22 cellular contexts compared by ENCODE assay signal in the genomic region with DNA sequence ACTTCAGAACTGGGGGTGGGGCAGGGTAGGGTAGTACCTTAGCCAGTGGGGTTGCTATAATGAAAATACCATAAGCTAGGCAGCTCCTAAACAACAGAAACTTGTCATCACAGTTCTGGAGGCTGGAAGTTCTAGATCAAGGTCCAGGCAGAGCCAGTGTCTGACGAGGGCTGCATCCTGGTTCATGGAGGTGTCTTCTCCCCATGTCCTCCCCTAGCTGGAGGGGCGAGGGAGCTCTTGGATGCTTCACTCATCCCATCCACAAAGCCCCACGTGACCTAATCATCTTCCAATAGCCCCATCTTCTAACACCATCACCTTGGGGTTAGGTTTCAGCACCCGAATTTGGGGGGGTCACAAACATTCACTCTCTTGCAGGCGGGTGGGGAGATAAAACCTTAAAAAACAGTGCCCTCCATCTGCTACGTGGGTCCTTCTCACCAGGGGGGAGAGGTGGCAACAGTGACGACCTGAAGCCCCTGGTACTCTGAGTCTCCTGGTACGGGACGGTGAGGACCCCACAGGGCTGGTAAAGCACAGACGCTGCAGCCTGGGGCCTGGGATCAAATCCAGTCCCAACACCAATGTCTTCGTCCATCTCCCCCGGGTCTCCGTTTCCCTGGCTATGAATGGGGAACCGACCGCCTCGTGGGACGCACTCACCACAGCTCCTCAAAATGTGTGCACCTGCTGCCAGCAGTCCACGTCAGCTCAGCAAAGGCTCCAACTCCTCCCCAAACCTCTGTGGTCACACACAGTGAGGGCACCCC.
"Had no signal": no experiment of that assay in that cellular context is flagged by ENCODE, and none has a peak within 500 bp of the region (broad histone marks: within the 10 kb centered on the region; RNA-seq: fewer than 3 reads in every experiment).

No MANE protein-coding gene starts in this region.

- H3K27me3 Mint-ChIP-seq: activated CD4-positive, alpha-beta memory T cell treated with anti-CD3 and anti-CD28 coated beads for 36 hours; stimulated activated naive CD8-positive, alpha-beta T cell treated with anti-CD3 and anti-CD28 coated beads, Interleukin-15, Interleukin-2, amounts not matched to agents 100 ng/mL and 50 ng/mL, for 24 hours had no signal

- H3K4me3 Mint-ChIP-seq: activated CD4-positive, alpha-beta memory T cell treated with anti-CD3 and anti-CD28 coated beads for 36 hours; activated naive CD8-positive, alpha-beta T cell treated with anti-CD3 and anti-CD28 coated beads, Interleukin-2, amount 10 ng/mL, durations not matched to agents 7 days and 5 days; activated T-helper 1 cell treated with anti-CD3 and anti-CD28 coated beads, Interleukin-12 subunit alpha, Interleukin-12 subunit beta, Interleukin-2, Interleukin-4 antibody, amounts not matched to agents 30 ng/mL and 10 ng/mL and 1 ng/mL, durations not matched to agents 14 hours and 24 hours and 36 hours; immature natural killer cell; nephron progenitor cell; stimulated activated naive CD8-positive, alpha-beta T cell treated with anti-CD3 and anti-CD28 coated beads, Interleukin-15, Interleukin-2, amounts not matched to agents 100 ng/mL and 50 ng/mL, for 24 hours; T-helper 2 cell treated with Interferon-gamma antibody and Interleukin-4, amounts not matched to agents 5 μg/mL and 100 μg/mL, for 36 hours had no signal

- H3K27ac ChIP-seq: brain microvascular endothelial cell, esophagus muscularis mucosa, lower lobe of right lung, prostate gland, right atrium auricular region, testis, upper lobe of right lung had no signal

- ATAC-seq: lower lobe of right lung, upper lobe of right lung had no signal

- H3K4me1 ChIP-seq: esophagus muscularis mucosa, lower lobe of right lung, prostate gland, right atrium auricular region, testis, upper lobe of right lung had no signal

- H3K9me3 Mint-ChIP-seq: activated CD4-positive, alpha-beta memory T cell treated with anti-CD3 and anti-CD28 coated beads for 36 hours; activated naive CD8-positive, alpha-beta T cell treated with anti-CD3 and anti-CD28 coated beads, Interleukin-2, amount 10 ng/mL, durations not matched to agents 7 days and 5 days; activated T-helper 1 cell treated with anti-CD3 and anti-CD28 coated beads, Interleukin-12 subunit alpha, Interleukin-12 subunit beta, Interleukin-2, Interleukin-4 antibody, amounts not matched to agents 30 ng/mL and 10 ng/mL and 1 ng/mL, durations not matched to agents 14 hours and 24 hours and 36 hours; immature natural killer cell; stimulated activated naive CD8-positive, alpha-beta T cell treated with anti-CD3 and anti-CD28 coated beads, Interleukin-15, Interleukin-2, amounts not matched to agents 100 ng/mL and 50 ng/mL, for 24 hours; T-helper 2 cell treated with Interferon-gamma antibody and Interleukin-4, amounts not matched to agents 5 μg/mL and 100 μg/mL, for 36 hours had no signal

- H3K4me1 Mint-ChIP-seq: activated naive CD8-positive, alpha-beta T cell treated with anti-CD3 and anti-CD28 coated beads, Interleukin-2, amount 10 ng/mL, durations not matched to agents 7 days and 5 days had no signal

- H3K36me3 ChIP-seq: brain microvascular endothelial cell, esophagus muscularis mucosa, heart right ventricle, lower lobe of right lung, prostate gland, right atrium auricular region, upper lobe of right lung had no signal

- H3K27me3 ChIP-seq: brain microvascular endothelial cell, esophagus muscularis mucosa, heart right ventricle, right atrium auricular region, testis, upper lobe of right lung had no signal

- DNase-seq: activated CD4-positive, alpha-beta memory T cell treated with anti-CD3 and anti-CD28 coated beads for 36 hours; activated CD4-positive, alpha-beta T cell treated with anti-CD3 and anti-CD28 coated beads for 4 hours; activated naive CD4-positive, alpha-beta T cell; activated naive CD8-positive, alpha-beta T cell treated with anti-CD3 and anti-CD28 coated beads, Interleukin-2, amount 10 ng/mL, durations not matched to agents 7 days and 5 days; activated T-cell treated with anti-CD3 and anti-CD28 coated beads for 4 hours; brain microvascular endothelial cell; effector memory CD4-positive, alpha-beta T cell; heart right ventricle; immature natural killer cell; lower lobe of right lung; nephron progenitor cell; testis; upper lobe of right lung had no signal

- H3K9me3 ChIP-seq: esophagus muscularis mucosa, lower lobe of right lung, prostate gland, right atrium auricular region, testis, upper lobe of right lung had no signal

- H3K27ac Mint-ChIP-seq: activated CD4-positive, alpha-beta memory T cell treated with anti-CD3 and anti-CD28 coated beads for 36 hours; activated naive CD8-positive, alpha-beta T cell treated with anti-CD3 and anti-CD28 coated beads, Interleukin-2, amount 10 ng/mL, durations not matched to agents 7 days and 5 days; activated T-helper 1 cell treated with anti-CD3 and anti-CD28 coated beads, Interleukin-12 subunit alpha, Interleukin-12 subunit beta, Interleukin-2, Interleukin-4 antibody, amounts not matched to agents 30 ng/mL and 10 ng/mL and 1 ng/mL, durations not matched to agents 14 hours and 24 hours and 36 hours; immature natural killer cell; nephron progenitor cell; stimulated activated naive CD8-positive, alpha-beta T cell treated with anti-CD3 and anti-CD28 coated beads, Interleukin-15, Interleukin-2, amounts not matched to agents 100 ng/mL and 50 ng/mL, for 24 hours; T-helper 2 cell treated with Interferon-gamma antibody and Interleukin-4, amounts not matched to agents 5 μg/mL and 100 μg/mL, for 36 hours had no signal

- H3K4me3 ChIP-seq: esophagus muscularis mucosa, heart right ventricle, lower lobe of right lung, prostate gland, right atrium auricular region, skin epidermis, testis, upper lobe of right lung had no signal

- H3K36me3 Mint-ChIP-seq: activated naive CD8-positive, alpha-beta T cell treated with anti-CD3 and anti-CD28 coated beads, Interleukin-2, amount 10 ng/mL, durations not matched to agents 7 days and 5 days; immature natural killer cell had no signal

- FAIRE-seq: endothelial cell of umbilical vein, TTC549 had no signal
